Comparison of ENCODE assay signal across 8 cellular contexts in genomic region chr17:17859909-17860760, GRCh38. TPM values are rescaled to one million over a fixed set of nuclear protein-coding genes. Genes with fewer than 3 reads are reported as not detected.
DNase-seq lines count a peak whose midpoint lies in the region; ATAC-seq and TF ChIP-seq lines count a peak whose summit lies in the region.

No MANE protein-coding gene starts in this region.

- DNase-seq in DMS153 treated with DMSO at 0.1 percent for 48 hours (lab: John Stamatoyannopoulos, UW; ENCODE audit: unreplicated experiment) (peak; percentile 9), RPMI8226 (peak; percentile 76), ovary (peak; percentile 66 to 79 (median 77)), vagina (ENCODE audit: extremely low spot score in 2 of 2) (no peak)
- peak; percentile 55 for DNase-seq in activated effector memory CD4-positive, alpha-beta T cell treated with Interleukin-2 at 50 U/mL for 16 hours

- TF ChIP-seq CTCF in gastroesophageal sphincter (IDR thresholded peaks at IDR 0.05), result peak; percentile 95 to 96 (median 96)
- peak; percentile 93 to 96 (median 96) for TF ChIP-seq CTCF in ovary (IDR thresholded peaks at IDR 0.05)
- peak; percentile 88 to 98 (median 96) for TF ChIP-seq CTCF in vagina (IDR thresholded peaks at IDR 0.05)

- H3K4me1 ChIP-seq in gastroesophageal sphincter (peaks cover 0 to 26% (median 12%) of the 10 kb centered on the region in 3 donors), ovary (ENCODE audit: insufficient read depth) (peaks cover 4% of the 10 kb centered on the region), vagina (peaks cover 6% of the 10 kb centered on the region)

- TF ChIP-seq EP300 in gastroesophageal sphincter (IDR thresholded peaks at IDR 0.05) (no peak), ovary (IDR thresholded peaks at IDR 0.05) (no peak)

- no peaks in the 10 kb centered on the region for H3K27me3 ChIP-seq in gastroesophageal sphincter
- no peaks in the 10 kb centered on the region for H3K27me3 ChIP-seq in ovary
- H3K27me3 ChIP-seq in vagina, result no peaks in the 10 kb centered on the region

- peak overlapping the region in 1 of 4 donors; percentile 19 for H3K27ac ChIP-seq in gastroesophageal sphincter
- no peak overlapping the region for H3K27ac ChIP-seq in ovary
- no peak overlapping the region for H3K27ac ChIP-seq in vagina

- no peaks in the 10 kb centered on the region for H3K9me3 ChIP-seq in gastroesophageal sphincter
- H3K9me3 ChIP-seq in ovary, result no peaks in the 10 kb centered on the region
- no peaks in the 10 kb centered on the region for H3K9me3 ChIP-seq in vagina

- ATAC-seq in HG02759 (IDR thresholded peaks at IDR 0.05; ENCODE audit: unreplicated experiment) (peak; percentile 59), gastroesophageal sphincter (peak; percentile 79), GM18502 (IDR thresholded peaks at IDR 0.05; ENCODE audit: poor library complexity, unreplicated experiment) (no peak)

- intact Hi-C loops in ovary (cut with DNase I), result loop anchor here (2.0 to 10.0 kb wide), 6 partner anchors 47 to 179 kb away; partner anchors contain the start of genes RAI1 (in 3 of the 4), ATPAF2 (in 1 of the 4) and GID4 (in 1 of the 4)
- intact Hi-C loops in vagina (cut with DNase I), result loop anchor here (5.0 to 10.0 kb wide), 2 partner anchors 55 to 178 kb away; partner anchors contain the start of gene RAI1

- H3K4me3 ChIP-seq in gastroesophageal sphincter, result no peak overlapping the region
- no peak overlapping the region for H3K4me3 ChIP-seq in ovary
- no peak overlapping the region for H3K4me3 ChIP-seq in vagina

- TF ChIP-seq POLR2A in gastroesophageal sphincter (IDR thresholded peaks at IDR 0.05) (no peak), ovary (IDR thresholded peaks at IDR 0.05) (no peak), vagina (IDR thresholded peaks at IDR 0.05) (no peak)

- 100% methylated on average over 2 of the region's 9 CpGs; no CpG with 5 or more reads in 1 of the 2 donors for WGBS in gastroesophageal sphincter (ENCODE audit: low coverage in 1 of 2), 2 donors
- 39 to 48% (median 43%) methylated on average over 9 of the region's 9 CpGs for WGBS in ovary, 3 donors

- H3K36me3 ChIP-seq in gastroesophageal sphincter (peaks cover 0 to 29% of the 10 kb centered on the region in 2 donors), ovary (no peaks in the 10 kb centered on the region), vagina (peaks cover 0 to 13% of the 10 kb centered on the region in 2 donors)

RNA-seq across cellular contexts. Expression of gene SREBF1, which starts 23.3 kb away (rescaled TPM):
- total RNA-seq in gastroesophageal sphincter (10 to 100 TPM; 16.1 to 90.7 (median 56.1) TPM), ovary (100 to 1,000 TPM in 3 of 7 donors, 10 to 100 TPM in 4; 30.3 to 190 (median 97.4) TPM), vagina (84.0 TPM)
- polyA plus RNA-seq in ovary, result 10 to 100 TPM; 24.3 to 44.3 TPM

Comparison
In these comparisons a context has a peak if more than half of its experiments do, and no peak if none do; other contexts are left out.
1. DNase-seq: peak in DMS153 treated with DMSO at 0.1 percent for 48 hours (single experiment), RPMI8226 (single experiment), activated effector memory CD4-positive, alpha-beta T cell treated with Interleukin-2 at 50 U/mL for 16 hours (single experiment) and ovary (5 of 5); none in vagina (0 of 2).
2. Peak in every context shown above with its lines, with median percentiles within 50 percentile points of each other: CTCF ChIP-seq.